Comparison of ENCODE assay signal across 17 cellular contexts in genomic region chr3:70984756-70985155, GRCh38.
DNase-seq lines count a peak whose midpoint lies in the region; ATAC-seq and TF ChIP-seq lines count a peak whose summit lies in the region.
"Had no signal": no experiment of that assay in that cellular context is flagged by ENCODE, and none has a peak within 500 bp of the region (broad histone marks: within the 10 kb centered on the region; RNA-seq: fewer than 3 reads in every experiment).

No MANE protein-coding gene starts in this region.

- intact Hi-C loops in activated T-helper 2 cell treated with anti-CD3 and anti-CD28 coated beads, Interferon-gamma antibody, Interleukin-2, Interleukin-4, amounts not matched to agents 10 μg/mL and 5 μg/mL and 100 μg/mL, durations not matched to agents 14 hours and 24 hours and 36 hours (cut with micrococcal nuclease) = no loop called here
- intact Hi-C loops in left lung (cut with DNase I) = no loop called here

- H3K4me3 Mint-ChIP-seq in activated T-cell treated with anti-CD3 and anti-CD28 coated beads, Interleukin-2, amount 50 U/mL, for 24 hours = no peak overlapping the region
- H3K4me3 Mint-ChIP-seq in activated T-cell treated with anti-CD3 and anti-CD28 coated beads, Interleukin-2, amount 50 U/mL, for 4 hours = no peak overlapping the region
- H3K4me3 Mint-ChIP-seq in activated T-helper 2 cell treated with anti-CD3 and anti-CD28 coated beads, Interferon-gamma antibody, Interleukin-2, Interleukin-4, amounts not matched to agents 10 μg/mL and 5 μg/mL and 100 μg/mL, durations not matched to agents 14 hours and 24 hours and 36 hours (ENCODE audit: low read depth) = no peak overlapping the region

- H3K9me3 Mint-ChIP-seq in activated T-cell treated with anti-CD3 and anti-CD28 coated beads, Interleukin-2, amount 50 U/mL, for 24 hours = no peaks in the 10 kb centered on the region
- H3K9me3 Mint-ChIP-seq in activated T-cell treated with anti-CD3 and anti-CD28 coated beads, Interleukin-2, amount 50 U/mL, for 4 hours = no peaks in the 10 kb centered on the region
- no peaks in the 10 kb centered on the region for H3K9me3 Mint-ChIP-seq in activated T-helper 2 cell treated with anti-CD3 and anti-CD28 coated beads, Interferon-gamma antibody, Interleukin-2, Interleukin-4, amounts not matched to agents 10 μg/mL and 5 μg/mL and 100 μg/mL, durations not matched to agents 14 hours and 24 hours and 36 hours

- ATAC-seq in activated T-cell treated with anti-CD3 and anti-CD28 coated beads, Interleukin-2, amount 50 U/mL, for 4 hours = no peak
- ATAC-seq in left lung = no peak
- ATAC-seq in GM18909 (IDR thresholded peaks at IDR 0.05; ENCODE audit: poor library complexity, unreplicated experiment) = no peak
- ATAC-seq: PC-3, right cardiac atrium had no signal

- no peak for DNase-seq in activated T-cell treated with anti-CD3 and anti-CD28 coated beads, Interleukin-2, amount 50 U/mL, for 24 hours
- DNase-seq in activated T-cell treated with anti-CD3 and anti-CD28 coated beads, Interleukin-2, amount 50 U/mL, for 4 hours = no peak
- no peak for DNase-seq in activated T-helper 2 cell treated with anti-CD3 and anti-CD28 coated beads, Interferon-gamma antibody, Interleukin-2, Interleukin-4, amounts not matched to agents 10 μg/mL and 5 μg/mL and 100 μg/mL, durations not matched to agents 14 hours and 24 hours and 36 hours (ENCODE audit: low spot score)
- DNase-seq in left lung = no peak
- no peak for DNase-seq in substantia nigra (lab: John Stamatoyannopoulos, UW)
- no peak for DNase-seq in stimulated activated CD4-positive, alpha-beta T cell treated with anti-CD3 and anti-CD28 coated beads, Interleukin-2, amount 100 ng/mL, for 24 hours
- DNase-seq in stimulated activated CD4-positive, alpha-beta T cell treated with anti-CD3 and anti-CD28 coated beads, Interleukin-4, amount 100 ng/mL, for 4 hours = no peak
- DNase-seq: activated T-cell treated with anti-CD3 and anti-CD28 coated beads, Interleukin-2, amount 50 U/mL, for 1 hour; H7; islet precursor cell; KBM-7; NCI-H1417 treated with DMSO at 0.1 percent for 48 hours; PC-3; right cardiac atrium; stimulated activated CD4-positive, alpha-beta T cell treated with anti-CD3 and anti-CD28 coated beads, Interleukin-4, amount 100 ng/mL, for 24 hours; stimulated activated naive CD4-positive, alpha-beta T cell had no signal

- H3K27ac Mint-ChIP-seq in activated T-cell treated with anti-CD3 and anti-CD28 coated beads, Interleukin-2, amount 50 U/mL, for 24 hours = peak overlapping the region; percentile 67
- H3K27ac Mint-ChIP-seq in activated T-helper 2 cell treated with anti-CD3 and anti-CD28 coated beads, Interferon-gamma antibody, Interleukin-2, Interleukin-4, amounts not matched to agents 10 μg/mL and 5 μg/mL and 100 μg/mL, durations not matched to agents 14 hours and 24 hours and 36 hours = peak overlapping the region; percentile 58

- peaks cover 81% of the 10 kb centered on the region for H3K4me1 Mint-ChIP-seq in activated T-cell treated with anti-CD3 and anti-CD28 coated beads, Interleukin-2, amount 50 U/mL, for 24 hours (ENCODE audit: low read depth)
- H3K4me1 Mint-ChIP-seq in activated T-cell treated with anti-CD3 and anti-CD28 coated beads, Interleukin-2, amount 50 U/mL, for 4 hours (ENCODE audit: low read depth) = peaks cover 62% of the 10 kb centered on the region
- peaks cover 48% of the 10 kb centered on the region for H3K4me1 Mint-ChIP-seq in activated T-helper 2 cell treated with anti-CD3 and anti-CD28 coated beads, Interferon-gamma antibody, Interleukin-2, Interleukin-4, amounts not matched to agents 10 μg/mL and 5 μg/mL and 100 μg/mL, durations not matched to agents 14 hours and 24 hours and 36 hours (ENCODE audit: low read depth)

- no peak overlapping the region for H3K4me3 ChIP-seq in left lung

- peaks cover 19 to 58% of the 10 kb centered on the region in 2 donors for H3K4me1 ChIP-seq in left lung

- H3K27ac ChIP-seq in left lung = peak overlapping the region; percentile 82 to 84
- H3K27ac ChIP-seq in substantia nigra (ENCODE audit: low read depth, low read length, poor library complexity, severe bottlenecking) = peak overlapping the region; percentile 17

- no peak for TF ChIP-seq CTCF in left lung (IDR thresholded peaks at IDR 0.05)

- H3K36me3 Mint-ChIP-seq in activated T-cell treated with anti-CD3 and anti-CD28 coated beads, Interleukin-2, amount 50 U/mL, for 24 hours (ENCODE audit: low read depth) = peaks cover 99% of the 10 kb centered on the region
- peaks cover 71% of the 10 kb centered on the region for H3K36me3 Mint-ChIP-seq in activated T-cell treated with anti-CD3 and anti-CD28 coated beads, Interleukin-2, amount 50 U/mL, for 4 hours (ENCODE audit: insufficient read depth)
- peaks cover 84% of the 10 kb centered on the region for H3K36me3 Mint-ChIP-seq in activated T-helper 2 cell treated with anti-CD3 and anti-CD28 coated beads, Interferon-gamma antibody, Interleukin-2, Interleukin-4, amounts not matched to agents 10 μg/mL and 5 μg/mL and 100 μg/mL, durations not matched to agents 14 hours and 24 hours and 36 hours (ENCODE audit: low read depth)

- no peaks in the 10 kb centered on the region for H3K9me3 ChIP-seq in left lung

- peaks cover 0 to 45% of the 10 kb centered on the region in 2 donors for H3K36me3 ChIP-seq in left lung

- no peaks in the 10 kb centered on the region for H3K27me3 ChIP-seq in left lung

- no peaks in the 10 kb centered on the region for H3K27me3 Mint-ChIP-seq in activated T-cell treated with anti-CD3 and anti-CD28 coated beads, Interleukin-2, amount 50 U/mL, for 24 hours
- no peaks in the 10 kb centered on the region for H3K27me3 Mint-ChIP-seq in activated T-cell treated with anti-CD3 and anti-CD28 coated beads, Interleukin-2, amount 50 U/mL, for 4 hours (ENCODE audit: low read depth)
- no peaks in the 10 kb centered on the region for H3K27me3 Mint-ChIP-seq in activated T-helper 2 cell treated with anti-CD3 and anti-CD28 coated beads, Interferon-gamma antibody, Interleukin-2, Interleukin-4, amounts not matched to agents 10 μg/mL and 5 μg/mL and 100 μg/mL, durations not matched to agents 14 hours and 24 hours and 36 hours (ENCODE audit: low read depth)
